ENCODE assay signal across 14 cellular contexts in the genomic region with DNA sequence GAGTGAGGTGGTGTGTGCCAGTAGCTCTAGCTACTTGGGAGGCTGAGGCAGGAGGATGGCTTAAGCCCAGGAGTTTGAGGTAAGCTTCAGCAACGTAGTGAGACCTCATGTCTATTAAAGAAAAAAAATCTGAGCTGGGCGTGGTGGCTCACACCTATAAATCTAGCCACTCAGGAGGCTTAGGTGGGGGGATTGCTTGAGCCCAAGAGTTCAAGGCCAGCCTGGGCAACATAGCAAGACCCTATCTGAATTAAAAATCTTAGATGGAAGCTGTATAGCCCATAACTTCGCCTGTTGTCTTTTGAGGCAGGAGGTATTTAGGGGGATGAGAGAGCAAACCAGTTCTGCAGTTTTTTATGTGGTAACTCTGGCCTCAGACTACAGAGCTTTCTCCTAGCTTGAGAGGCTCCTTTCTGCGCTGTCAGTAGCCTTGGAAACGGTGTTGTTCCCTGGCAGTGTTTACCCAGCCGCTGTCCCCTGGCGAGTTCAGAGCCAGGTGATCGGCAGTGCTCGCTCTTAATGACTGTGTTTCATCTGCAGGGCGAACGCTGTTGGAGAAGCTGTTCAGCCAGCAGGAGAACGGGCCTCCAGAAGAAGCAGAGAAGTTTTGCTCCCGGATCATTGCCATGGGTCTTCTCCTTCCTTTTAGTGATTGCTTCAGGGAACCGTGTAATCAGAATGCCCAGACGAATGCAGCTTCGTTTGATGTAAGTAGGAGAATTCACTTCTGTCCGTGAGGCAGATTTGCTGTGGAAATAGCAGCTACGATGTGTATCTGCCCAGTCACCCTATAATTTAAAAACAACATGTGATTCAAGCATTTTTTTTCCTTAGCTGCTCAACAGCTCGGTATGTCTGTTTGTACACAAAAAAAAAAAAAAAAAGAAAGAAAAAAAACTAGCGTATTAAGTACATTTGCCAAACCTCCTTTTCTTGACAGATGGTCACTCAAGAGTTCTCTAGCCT. TPM values are rescaled to one million over a fixed set of nuclear protein-coding genes. Genes with fewer than 3 reads are reported as not detected.
DNase-seq lines count a peak whose midpoint lies in the region; ATAC-seq and TF ChIP-seq lines count a peak whose summit lies in the region.
"Had no signal": no experiment of that assay in that cellular context is flagged by ENCODE, and none has a peak within 500 bp of the region (broad histone marks: within the 10 kb centered on the region; RNA-seq: fewer than 3 reads in every experiment).

No MANE protein-coding gene starts in this region.

- peak in 1 of 2 donors; percentile 47 for TF ChIP-seq POLR2A in thyroid gland (IDR thresholded peaks at IDR 0.05)

- ATAC-seq in GM18498 (IDR thresholded peaks at IDR 0.05; ENCODE audit: unreplicated experiment) = no peak
- ATAC-seq: foreskin keratinocyte had no signal

- H3K9me3 ChIP-seq in thyroid gland = no peaks in the 10 kb centered on the region
- H3K9me3 ChIP-seq: tibial artery had no signal

- H3K36me3 ChIP-seq in thyroid gland = no peaks in the 10 kb centered on the region
- H3K36me3 ChIP-seq: tibial artery had no signal

- H3K4me1 ChIP-seq in thyroid gland = no peaks in the 10 kb centered on the region
- H3K4me1 ChIP-seq: foreskin keratinocyte, tibial artery had no signal

- H3K4me3 ChIP-seq in thyroid gland (replicated peaks in 1 of 3) = no peak overlapping the region
- H3K4me3 ChIP-seq: GM23248, tibial artery had no signal

- DNase-seq in NCI-H2196 (lab: John Stamatoyannopoulos, UW; ENCODE audit: unreplicated experiment) = peak; percentile 2
- no peak for DNase-seq in NCI-H2196 treated with DMSO at 0.1 percent for 48 hours (lab: John Stamatoyannopoulos, UW; ENCODE audit: unreplicated experiment)
- DNase-seq in left kidney (ENCODE audit: low read depth, low spot score) = peak; percentile 92
- peak; percentile 62 for DNase-seq in thyroid gland
- DNase-seq in NAMALWA (ENCODE audit: low spot score) = no peak
- no peak for DNase-seq in mesenteric fat pad (ENCODE audit: low spot score)
- DNase-seq: foreskin keratinocyte; GM23248; stimulated activated CD4-positive, alpha-beta T cell treated with anti-CD3 and anti-CD28 coated beads, Interleukin-12 subunit alpha, Interleukin-12 subunit beta, amount 100 ng/mL, for 4 hours; tibial artery had no signal

- H3K27me3 ChIP-seq in thyroid gland = no peaks in the 10 kb centered on the region
- H3K27me3 ChIP-seq: foreskin keratinocyte, tibial artery had no signal

- intact Hi-C loops in thyroid gland (cut with DNase I) = no loop called here

- 20 to 30% methylated on average over 19 to 20 of the region's 20 CpGs for WGBS in thyroid gland, 2 donors

- TF ChIP-seq CTCF in thyroid gland (IDR thresholded peaks at IDR 0.05) = no peak

- H3K27ac ChIP-seq in angular gyrus (ENCODE audit: low read depth, low read length) = peak overlapping the region; percentile 54
- peak overlapping the region in 1 of 3 donors; percentile 62 for H3K27ac ChIP-seq in thyroid gland
- H3K27ac ChIP-seq: 22Rv1, foreskin keratinocyte, GM23248, KMS-11, tibial artery had no signal

RNA-seq across cellular contexts. Expression of a gene that starts 31.2 kb away (rescaled TPM):
- total RNA-seq in thyroid gland = 1 to 10 TPM in 2 of 4 donors, under 1 TPM in 1, not detected in 1; 0.78 to 6.2 (median 1.3) TPM
- total RNA-seq in mesenteric fat pad = 0.48 TPM
- total RNA-seq: foreskin keratinocyte had no signal

Comparison
In these comparisons a context has a peak if more than half of its experiments do, and no peak if none do; other contexts are left out.
1. DNase-seq: peak in NCI-H2196 (single experiment), left kidney (single experiment) and thyroid gland (2 of 2); none in NCI-H2196 treated with DMSO at 0.1 percent for 48 hours (single experiment), NAMALWA (single experiment) and mesenteric fat pad (single experiment).